In genomic region chrX:151789179-151789800, GRCh38 we compare ENCODE assay signal across 14 cellular contexts. TPM values are rescaled to one million over a fixed set of nuclear protein-coding genes. Genes with fewer than 3 reads are reported as not detected.
A peak's percentile ranks its signal among the peaks of the same experiment; 100 is the strongest.
DNase-seq lines count a peak whose midpoint lies in the region; ATAC-seq and TF ChIP-seq lines count a peak whose summit lies in the region.
"Had no signal": no experiment of that assay in that cellular context is flagged by ENCODE, and none has a peak within 500 bp of the region (broad histone marks: within the 10 kb centered on the region; RNA-seq: fewer than 3 reads in every experiment).

No MANE protein-coding gene starts in this region.

- H3K9me3 ChIP-seq in PC-3 (ENCODE audit: low read length) (no peaks in the 10 kb centered on the region), osteoblast (ENCODE audit: low read depth, low read length) (no peaks in the 10 kb centered on the region)

- H3K4me1 ChIP-seq in PC-3 (ENCODE audit: insufficient read depth, low read length) (0 out of 2 replicates have a peak, but pooled peaks cover 8% of the 10 kb centered on the region), osteoblast (ENCODE audit: insufficient read depth, low read length) (peaks cover 21% of the 10 kb centered on the region)

- DNase-seq in AG09319 (ENCODE audit: extremely low read depth, low read depth), result peak; percentile 60
- DNase-seq in PC-3, result peak; percentile 63
- DNase-seq in dedifferentiated amniotic fluid mesenchymal stem cell (ENCODE audit: extremely low spot score), result peak; percentile 72
- peak; percentile 80 for DNase-seq in osteoblast (ENCODE audit: insufficient read length, low spot score, missing footprints)
- DNase-seq in NCI-H1105 treated with DMSO at 0.1 percent for 48 hours (lab: John Stamatoyannopoulos, UW), result no peak
- no peak for DNase-seq in ecto neural progenitor cell (ENCODE audit: low spot score)
- no peak for DNase-seq in posterior cingulate gyrus
- DNase-seq in iPS-NIHi11 (ENCODE audit: low spot score), result no peak
- DNase-seq: activated B cell treated with CpG ODN at 0.5 μM for 24 hours, activated gamma-delta T cell treated with Interleukin-2 at 50 U/mL for 16 hours, C1 segment of cervical spinal cord, NCI-H1694 had no signal

- no peaks in the 10 kb centered on the region for H3K36me3 ChIP-seq in PC-3 (ENCODE audit: low read depth, low read length)
- no peaks in the 10 kb centered on the region for H3K36me3 ChIP-seq in osteoblast (ENCODE audit: insufficient read depth, low read length)

- BruUV-seq in PC-3 (replicated peaks; lab: Mats Ljungman, UMichigan), result no TSS peak

- H3K4me2 ChIP-seq in PC-3 (ENCODE audit: low read length) (no peak overlapping the region), osteoblast (ENCODE audit: insufficient read depth, low read length) (peak overlapping the region; percentile 60)

- intact Hi-C loops in PC-3 (cut with micrococcal nuclease) (no loop called here), posterior cingulate gyrus (cut with DNase I) (no loop called here)

- no peak overlapping the region for H3K9ac ChIP-seq in PC-3 (ENCODE audit: low read length)

- H4K20me1 ChIP-seq in PC-3 (ENCODE audit: low read length) (no peaks in the 10 kb centered on the region), osteoblast (ENCODE audit: insufficient read depth, low read length) (no peaks in the 10 kb centered on the region)

- H3K9me2 ChIP-seq in PC-3 (replicated peaks; ENCODE audit: low read length), result no peaks in the 10 kb centered on the region

- no peak overlapping the region for H2AFZ ChIP-seq in PC-3 (ENCODE audit: low read length)
- H2AFZ ChIP-seq in osteoblast (ENCODE audit: low read length), result no peak overlapping the region

- no peak overlapping the region for H3K27ac ChIP-seq in PC-3 (ENCODE audit: low read length)
- peak overlapping the region; percentile 36 for H3K27ac ChIP-seq in osteoblast (ENCODE audit: low read depth, low read length)

- no peak overlapping the region for H3K4me3 ChIP-seq in PC-3 (ENCODE audit: low read length)
- H3K4me3 ChIP-seq in osteoblast (ENCODE audit: insufficient read depth, low read length), result no peak overlapping the region

- H3K27me3 ChIP-seq in PC-3 (ENCODE audit: low read length), result no peaks in the 10 kb centered on the region
- H3K27me3 ChIP-seq in osteoblast (ENCODE audit: insufficient read depth, low read length), result peaks cover 7% of the 10 kb centered on the region

- CTCF ChIA-PET in PC-3 (lab: Charles Lee), result no interaction called here

- ATAC-seq in PC-3, result no peak

- POLR2A ChIA-PET in PC-3 (lab: Charles Lee; ENCODE audit: unreplicated experiment), result no interaction called here

- H3K79me2 ChIP-seq in PC-3 (ENCODE audit: low read length) (no peaks in the 10 kb centered on the region), osteoblast (ENCODE audit: insufficient read depth, low read length) (no peaks in the 10 kb centered on the region)

- TF ChIP-seq CTCF in AG09319 (IDR thresholded peaks at IDR 0.05; ENCODE audit: low read depth, low read length) (no peak), PC-3 (conservative IDR thresholded peaks at IDR 0.05; ENCODE audit: low read depth, low read length) (no peak), osteoblast (IDR thresholded peaks at IDR 0.05; ENCODE audit: extremely low read depth, low read depth, low read length) (no peak)

- H3F3A ChIP-seq in PC-3 (ENCODE audit: low read length, unreplicated experiment), result no peaks in the 10 kb centered on the region

RNA-seq across cellular contexts. Expression of gene CNGA2, which starts 54.7 kb away (rescaled TPM):
- not detected in 2 replicates for total RNA-seq in PC-3 (2014; rRNA removed)
- not detected in 2 replicates for total RNA-seq in osteoblast
- total RNA-seq: activated B cell treated with CpG ODN at 0.5 μM for 24 hours, lower leg skin, skeletal muscle tissue had no signal

Comparison
In these comparisons a context has a peak if more than half of its experiments do, and no peak if none do; other contexts are left out.
1. DNase-seq: peak in AG09319 (single experiment), PC-3 (single experiment), dedifferentiated amniotic fluid mesenchymal stem cell (single experiment) and osteoblast (single experiment); none in NCI-H1105 treated with DMSO at 0.1 percent for 48 hours (single experiment), ecto neural progenitor cell (single experiment), posterior cingulate gyrus (0 of 10) and iPS-NIHi11 (single experiment).